Comparison of ENCODE assay signal across 14 cellular contexts in genomic region chr5:121630402-121630801, GRCh38.
A peak's percentile ranks its signal among the peaks of the same experiment; 100 is the strongest.
DNase-seq lines count a peak whose midpoint lies in the region; ATAC-seq, FAIRE-seq and TF ChIP-seq lines count a peak whose summit lies in the region.
"Had no signal": no experiment of that assay in that cellular context is flagged by ENCODE, and none has a peak within 500 bp of the region (broad histone marks: within the 10 kb centered on the region; RNA-seq: fewer than 3 reads in every experiment).

No MANE protein-coding gene starts in this region.

- no peak overlapping the region for H2AFZ ChIP-seq in keratinocyte (ENCODE audit: control insufficient read depth, low read length)

- WGBS in A549 (ENCODE audit: missing lambda C conversion rate): 9% methylated on average over 5 of the region's 5 CpGs

- POLR2A ChIA-PET in A549 (lab: Yijun Ruan, JAX): no interaction called here

- H3K4me1 ChIP-seq in A549: no peaks in the 10 kb centered on the region
- H3K4me1 ChIP-seq in keratinocyte (ENCODE audit: control insufficient read depth, extremely low read depth, insufficient read depth, low read length): no peaks in the 10 kb centered on the region
- H3K4me1 ChIP-seq: ascending aorta, stomach had no signal

- no peaks in the 10 kb centered on the region for H3K79me2 ChIP-seq in keratinocyte (ENCODE audit: control insufficient read depth, insufficient read depth, low read length)

- H3K27me3 ChIP-seq in keratinocyte (ENCODE audit: control insufficient read depth, extremely low read depth, insufficient read depth, low read length): no peaks in the 10 kb centered on the region
- H3K27me3 ChIP-seq: ascending aorta, stomach had no signal

- H4K20me1 ChIP-seq in keratinocyte (ENCODE audit: control insufficient read depth, extremely low read depth, insufficient read depth, low read length): no peaks in the 10 kb centered on the region

- TF ChIP-seq POLR2A in A549 (IDR thresholded peaks at IDR 0.05; ENCODE audit: low read length): no peak

- TF ChIP-seq CTCF in A549 (IDR thresholded peaks at IDR 0.05) (peak; percentile 24; the same call in 1 of the 3 replicates), keratinocyte (optimal IDR thresholded peaks at IDR 0.05 in 1 of 3, IDR thresholded peaks at IDR 0.05 in 1 of 3, conservative IDR thresholded peaks at IDR 0.05 in 1 of 3; ENCODE audit: extremely low read depth in 1 of 3, insufficient read depth in 2 of 3, low read length in 3 of 3) (peak in 2 of 3 experiments; percentile 30 to 45)

- peak; percentile 79 to 82; a peak in 4 of 6 replicates for ATAC-seq in A549
- ATAC-seq in HG03139 (IDR thresholded peaks at IDR 0.05; ENCODE audit: unreplicated experiment): no peak
- ATAC-seq: activated CD8-positive, alpha-beta memory T cell treated with anti-CD3 and anti-CD28 coated beads, Interleukin-2, amount 10 ng/mL, durations not matched to agents 7 days and 5 days; naive thymus-derived CD8-positive, alpha-beta T cell had no signal

- no peaks in the 10 kb centered on the region for H3K9me3 ChIP-seq in A549
- H3K9me3 ChIP-seq in keratinocyte (ENCODE audit: control insufficient read depth, low read depth, low read length): no peaks in the 10 kb centered on the region
- H3K9me3 ChIP-seq: ascending aorta, stomach had no signal

- dilution Hi-C loops in keratinocyte (cut with MboI; ENCODE audit: extremely low pct_ligation_motif_present, low sequenced_read_pairs): no loop called here

- DNase-seq in A549 (ENCODE audit: low read depth in 1 of 2, low spot score in 1 of 2) (peak in 1 of 2 experiments; percentile 33), ELR (ENCODE audit: low read depth) (peak; percentile 24), amniotic epithelial cell (ENCODE audit: low read depth) (peak; percentile 31), keratinocyte (ENCODE audit: low read depth, low spot score) (no peak), middle frontal gyrus (ENCODE audit: extremely low spot score, low spot score) (no peak), NCI-H226 (no peak), amniotic stem cell (lab: John Stamatoyannopoulos, UW) (no peak)
- DNase-seq: activated CD8-positive, alpha-beta memory T cell treated with anti-CD3 and anti-CD28 coated beads, Interleukin-2, amount 10 ng/mL, durations not matched to agents 7 days and 5 days; naive thymus-derived CD8-positive, alpha-beta T cell; NCI-H774; stimulated activated CD4-positive, alpha-beta T cell treated with anti-CD3 and anti-CD28 coated beads, Interleukin-1b, Interleukin-23, amount 100 ng/mL, for 48 hours; stomach had no signal

- no peak for FAIRE-seq in A549 (lab: Jason Lieb, UNC)
- no peak for FAIRE-seq in keratinocyte (lab: Jason Lieb, UNC)

- no peak for TF ChIP-seq EP300 in A549 (IDR thresholded peaks at IDR 0.05)

- H3K9me1 ChIP-seq in keratinocyte (ENCODE audit: control insufficient read depth, extremely low read depth, insufficient read depth, low read length): no peaks in the 10 kb centered on the region

- H3K9ac ChIP-seq in keratinocyte (ENCODE audit: control insufficient read depth, extremely low read depth, insufficient read depth, low read length): no peak overlapping the region

- CTCF ChIA-PET in A549 (lab: Yijun Ruan, JAX): no interaction called here

- H3K4me2 ChIP-seq in A549 (no peak overlapping the region), keratinocyte (ENCODE audit: control insufficient read depth, extremely low read depth, insufficient read depth, low read depth, low read length) (no peak overlapping the region)

- TF ChIP-seq RAD21 in A549 (conservative IDR thresholded peaks at IDR 0.05 in 1 of 2, IDR thresholded peaks at IDR 0.05 in 1 of 2): peak; percentile 32 to 44; a peak in 3 of 5 replicates

- H3K4me3 ChIP-seq in A549: no peak overlapping the region
- H3K4me3 ChIP-seq in keratinocyte (ENCODE audit: control insufficient read depth in 2 of 3, extremely low read depth in 1 of 3, insufficient read depth in 2 of 3, low read depth in 1 of 3, low read length in 3 of 3): no peak overlapping the region
- H3K4me3 ChIP-seq: ascending aorta, stomach had no signal

- H3K27ac ChIP-seq in A549 (no peak overlapping the region), keratinocyte (ENCODE audit: control insufficient read depth, insufficient read depth, low read length) (no peak overlapping the region)
- H3K27ac ChIP-seq: ascending aorta, stomach had no signal

- H3K36me3 ChIP-seq in keratinocyte (ENCODE audit: control insufficient read depth in 2 of 2, extremely low read depth in 1 of 2, insufficient read depth in 2 of 2, low read length in 2 of 2): no peaks in the 10 kb centered on the region
- H3K36me3 ChIP-seq: ascending aorta, stomach had no signal

TF ChIP-seq in A549, 52 proteins besides CTCF, POLR2A, EP300 and RAD21:
- TF ChIP-seq HOXB13 (CRISPR knock-in tag; IDR thresholded peaks at IDR 0.05; ENCODE audit: low read depth): no peak
- peak; percentile 45; the same call in 2 of the 3 replicates for TF ChIP-seq SMC3 (IDR thresholded peaks at IDR 0.05)

Comparison
In these comparisons a context has a peak if more than half of its experiments do, and no peak if none do; other contexts are left out.
1. DNase-seq: peak in ELR (single experiment) and amniotic epithelial cell (single experiment); none in keratinocyte (single experiment), middle frontal gyrus (single experiment), NCI-H226 (single experiment) and amniotic stem cell (single experiment).